In genomic region chr3:39766909-39767308, GRCh38 we compare ENCODE assay signal across 3 cellular contexts. TPM values are rescaled to one million over a fixed set of nuclear protein-coding genes. Genes with fewer than 3 reads are reported as not detected.
"Had no signal": no experiment of that assay in that cellular context is flagged by ENCODE, and none has a peak within 500 bp of the region (broad histone marks: within the 10 kb centered on the region; RNA-seq: fewer than 3 reads in every experiment).

No MANE protein-coding gene starts in this region.

RNA-seq across cellular contexts. Expression of gene MYRIP, which starts 42.5 kb away (rescaled TPM):
- total RNA-seq: fibroblast of lung, fibroblast of villous mesenchyme, foreskin keratinocyte had no signal
- polyA plus RNA-seq: foreskin keratinocyte had no signal
